ENCODE assay signal across 16 cellular contexts in genomic region chr1:13898406-13898805, GRCh38.
DNase-seq lines count a peak whose midpoint lies in the region; TF ChIP-seq lines count a peak whose summit lies in the region.
"Had no signal": no experiment of that assay in that cellular context is flagged by ENCODE, and none has a peak within 500 bp of the region (broad histone marks: within the 10 kb centered on the region; RNA-seq: fewer than 3 reads in every experiment).

No MANE protein-coding gene starts in this region.

- H3K36me3 ChIP-seq in vagina = no peaks in the 10 kb centered on the region

- no peak overlapping the region for H3K4me3 ChIP-seq in vagina
- H3K4me3 ChIP-seq: GM23248 had no signal

- no peak for TF ChIP-seq CTCF in VCaP (conservative IDR thresholded peaks at IDR 0.05)
- no peak for TF ChIP-seq CTCF in vagina (IDR thresholded peaks at IDR 0.05)

- H3K9me3 ChIP-seq in vagina = no peaks in the 10 kb centered on the region

- DNase-seq in NCI-H510A treated with DMSO at 0.1 percent for 48 hours (lab: John Stamatoyannopoulos, UW) = peak; percentile 16
- no peak for DNase-seq in NCI-H510A (lab: John Stamatoyannopoulos, UW)
- peak; percentile 99 for DNase-seq in RPMI8226
- peak in 1 of 2 donors; percentile 37 for DNase-seq in vagina (ENCODE audit: extremely low spot score in 2 of 2)
- no peak for DNase-seq in activated CD4-positive, alpha-beta T cell treated with anti-CD3 and anti-CD28 coated beads, Interleukin-2, amount 50 U/mL, for 1 hour
- DNase-seq: C1 segment of cervical spinal cord; Calu3; CD4-positive, alpha-beta memory T cell; COR-L47; DMS53; DMS79 treated with DMSO at 0.1 percent for 48 hours; GF-D8; GM23248; H7; HCEC 1CT had no signal

- peaks cover 7% of the 10 kb centered on the region for H3K4me1 ChIP-seq in vagina

- intact Hi-C loops in vagina (cut with DNase I) = no loop called here

- H3K27ac ChIP-seq in VCaP (peak overlapping the region; percentile 86; the same call in 1 of the 2 replicates), vagina (peak overlapping the region; percentile 44)
- H3K27ac ChIP-seq: GM23248 had no signal

- TF ChIP-seq POLR2A in vagina (IDR thresholded peaks at IDR 0.05) = no peak

- no peaks in the 10 kb centered on the region for H3K27me3 ChIP-seq in vagina

Comparison
In these comparisons a context has a peak if more than half of its experiments do, and no peak if none do; other contexts are left out.
1. DNase-seq: peak in NCI-H510A treated with DMSO at 0.1 percent for 48 hours (single experiment) and RPMI8226 (single experiment); none in NCI-H510A (single experiment) and activated CD4-positive, alpha-beta T cell treated with anti-CD3 and anti-CD28 coated beads, Interleukin-2, amount 50 U/mL, for 1 hour (single experiment).